24 cellular contexts compared by ENCODE assay signal in the genomic region with DNA sequence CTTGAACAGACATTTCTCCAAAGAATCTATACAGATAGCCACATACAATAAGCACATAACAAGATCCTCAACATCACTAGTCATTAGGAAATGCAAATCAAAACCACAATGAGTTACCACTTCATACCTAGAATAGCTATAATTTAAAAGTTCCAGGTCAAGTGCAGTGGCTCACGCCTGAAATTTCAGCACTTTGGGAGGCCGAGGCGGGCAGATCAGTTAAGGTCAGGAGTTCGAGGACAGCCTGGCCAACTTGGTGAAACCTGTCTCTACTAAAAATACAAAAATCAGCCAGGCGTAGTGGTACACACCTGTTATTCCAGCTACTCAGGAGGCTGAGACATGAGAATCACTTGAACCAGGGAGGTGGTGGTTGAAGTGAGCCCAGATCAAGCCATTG. TPM values are rescaled to one million over a fixed set of nuclear protein-coding genes. Genes with fewer than 3 reads are reported as not detected.
DNase-seq lines count a peak whose midpoint lies in the region; ATAC-seq, FAIRE-seq and TF ChIP-seq lines count a peak whose summit lies in the region.
"Had no signal": no experiment of that assay in that cellular context is flagged by ENCODE, and none has a peak within 500 bp of the region (broad histone marks: within the 10 kb centered on the region; RNA-seq: fewer than 3 reads in every experiment).

No MANE protein-coding gene starts in this region.

- H3K4me2 ChIP-seq in OCI-LY7 (ENCODE audit: low read length): peak overlapping the region; percentile 52
- no peak overlapping the region for H3K4me2 ChIP-seq in neuronal stem cell (ENCODE audit: insufficient read depth, low read length, poor library complexity, severe bottlenecking)

- TF ChIP-seq CTCF in GM12865 (IDR thresholded peaks at IDR 0.05; ENCODE audit: insufficient read depth, low read depth, low read length, missing control alignments): no peak
- TF ChIP-seq CTCF in OCI-LY7 (conservative IDR thresholded peaks at IDR 0.05; ENCODE audit: low read length): no peak

- H3K27ac ChIP-seq in OCI-LY7 (ENCODE audit: low read depth, low read length, poor library complexity, severe bottlenecking) (peak overlapping the region; percentile 20), neuronal stem cell (replicated peaks; ENCODE audit: low read length) (no peak overlapping the region)
- H3K27ac ChIP-seq: SJCRH30 had no signal

- CTCF ChIA-PET in OCI-LY7 (lab: Charles Lee; ENCODE audit: unreplicated experiment): no interaction called here

- H3K18ac ChIP-seq in neuronal stem cell (ENCODE audit: low read length): no peak overlapping the region

- no peaks in the 10 kb centered on the region for H3K9me2 ChIP-seq in OCI-LY7 (ENCODE audit: insufficient read depth, low read length)

- peaks cover 2% of the 10 kb centered on the region; the same call in 1 of the 2 replicates for H4K20me1 ChIP-seq in OCI-LY7 (ENCODE audit: insufficient read depth, low read length)

- no peak overlapping the region for H3K14ac ChIP-seq in neuronal stem cell (ENCODE audit: low read length)

- H2BK15ac ChIP-seq in neuronal stem cell (ENCODE audit: low read length): no peak overlapping the region

- H3K4me1 ChIP-seq in OCI-LY7 (ENCODE audit: insufficient read depth, low read length, poor library complexity, severe bottlenecking) (peaks cover 16% of the 10 kb centered on the region), neuronal stem cell (ENCODE audit: control insufficient read depth in 2 of 2, insufficient read depth in 1 of 2, low read depth in 1 of 2, low read length in 2 of 2) (no peaks in the 10 kb centered on the region)
- H3K4me1 ChIP-seq: SJCRH30 had no signal

- no peak for FAIRE-seq in RCC 7860 (lab: Jason Lieb, UNC)
- FAIRE-seq: H54, HepG2 had no signal

- no peak overlapping the region for H3K4me3 ChIP-seq in GM12865 (ENCODE audit: low read depth, low read length)
- peak overlapping the region; percentile 6 for H3K4me3 ChIP-seq in OCI-LY7 (ENCODE audit: low read depth, low read length, poor library complexity, severe bottlenecking)
- no peak overlapping the region for H3K4me3 ChIP-seq in neuronal stem cell (ENCODE audit: low read length in 2 of 2)
- H3K4me3 ChIP-seq: SJCRH30 had no signal

- no peak overlapping the region for H2AFZ ChIP-seq in OCI-LY7 (ENCODE audit: low read length)
- no peak overlapping the region for H2AFZ ChIP-seq in neuronal stem cell (ENCODE audit: low read length)

- H2AK5ac ChIP-seq in neuronal stem cell (ENCODE audit: low read depth, low read length): no peak overlapping the region

- DNase-seq in GM12865 (ENCODE audit: low read depth) (peak; percentile 65), OCI-LY7 (ENCODE audit: low spot score) (peak; percentile 30), neuronal stem cell (ENCODE audit: low spot score) (no peak), NCI-H1436 (lab: John Stamatoyannopoulos, UW) (no peak), 8988T (no peak), RCC 7860 (ENCODE audit: low spot score) (no peak)
- no peak for DNase-seq in stimulated activated CD4-positive, alpha-beta T cell treated with anti-CD3 and anti-CD28 coated beads, Interleukin-4, amount 100 ng/mL, for 4 hours
- DNase-seq: Calu3; DMS153; DND-41; Kasumi-1; NCI-H1105; NCI-H146; NCI-H1930; NCI-H2107; NCI-H524 treated with DMSO at 0.1 percent for 48 hours; NCI-H774; NK-92 treated with Interleukin-12 subunit alpha and Interleukin-12 subunit beta, amount 100 ng/mL, for 24 hours; SJCRH30 had no signal

- H3K79me2 ChIP-seq in OCI-LY7 (ENCODE audit: insufficient read depth, low read depth, low read length): peaks cover 31% of the 10 kb centered on the region

- H4K91ac ChIP-seq in neuronal stem cell (ENCODE audit: low read depth, low read length, poor library complexity): no peak overlapping the region

- ATAC-seq in GM21390 (IDR thresholded peaks at IDR 0.05; ENCODE audit: unreplicated experiment): peak; percentile 55
- ATAC-seq: HepG2, Panc1, SK-N-SH treated with all-trans-retinoic acid at 6 μM for 48 hours had no signal

- WGBS in neuronal stem cell (ENCODE audit: extremely low coverage in 2 of 2, insufficient read length in 2 of 2, insufficient replicate concordance in 1 of 2), 2 donors: no CpG with 5 or more reads among the region's 5 CpGs

- H4K8ac ChIP-seq in neuronal stem cell (ENCODE audit: low read depth, low read length): no peak overlapping the region

- no TSS peak for BruUV-seq in OCI-LY7 (replicated peaks; lab: Mats Ljungman, UMichigan)

- no peak overlapping the region for H2BK5ac ChIP-seq in neuronal stem cell (ENCODE audit: low read length)

- H3K79me1 ChIP-seq in neuronal stem cell (ENCODE audit: low read depth, low read length): peaks cover 3% of the 10 kb centered on the region

- H3K23ac ChIP-seq in neuronal stem cell (ENCODE audit: low read depth, low read length, poor library complexity): no peak overlapping the region

- peak overlapping the region; percentile 44 for H3K9ac ChIP-seq in neuronal stem cell (ENCODE audit: low read depth, low read length, poor library complexity)

- H3K9me3 ChIP-seq in OCI-LY7 (ENCODE audit: low read length) (no peaks in the 10 kb centered on the region), neuronal stem cell (replicated peaks in 1 of 2; ENCODE audit: control insufficient read depth in 2 of 2, insufficient read depth in 1 of 2, low read depth in 1 of 2, low read length in 2 of 2) (no peaks in the 10 kb centered on the region)
- H3K9me3 ChIP-seq: SJCRH30 had no signal

- no peak overlapping the region for H2BK12ac ChIP-seq in neuronal stem cell (ENCODE audit: low read length)

- intact Hi-C loops in OCI-LY7 (cut with micrococcal nuclease; ENCODE audit: unreplicated experiment): no loop called here

- no peak overlapping the region for H2BK120ac ChIP-seq in neuronal stem cell (ENCODE audit: low read depth, low read length)

- POLR2A ChIA-PET in OCI-LY7 (lab: Charles Lee): interaction anchor here (0.8 to 1.0 kb wide), 3 partner anchors 8 to 25 kb away, joined by 3 read pairs; a partner anchor contains a TSS

- H3K27me3 ChIP-seq in neuronal stem cell (ENCODE audit: control insufficient read depth in 3 of 3, insufficient read depth in 3 of 3, low read depth in 1 of 3, low read length in 3 of 3): peaks cover 0 to 1% (median 0%) of the 10 kb centered on the region in 3 experiments
- H3K27me3 ChIP-seq: SJCRH30 had no signal

- H3K36me3 ChIP-seq in OCI-LY7 (ENCODE audit: insufficient read depth, low read length) (peaks cover 41% of the 10 kb centered on the region), neuronal stem cell (replicated peaks in 1 of 2; ENCODE audit: control insufficient read depth in 2 of 2, insufficient read depth in 2 of 2, low read length in 2 of 2) (peaks cover 0 to 5% of the 10 kb centered on the region in 2 donors)
- H3K36me3 ChIP-seq: SJCRH30 had no signal

- H3K4ac ChIP-seq in neuronal stem cell (ENCODE audit: low read length): no peak overlapping the region

RNA-seq across cellular contexts. Expression of a gene that starts 19.9 kb away (rescaled TPM):
- 6.7 and 12.3 TPM in 2 replicates for total RNA-seq in OCI-LY7 (2014; rRNA removed; shearing (Covaris generic))
- 20.0 and 21.4 TPM in 2 replicates for total RNA-seq in OCI-LY7 (2022)
- 8.8 TPM for polyA plus RNA-seq in neuronal stem cell (2013, experiment 1 of 2)
- 8.8 TPM for polyA plus RNA-seq in neuronal stem cell (2013, experiment 2 of 2)

RNA-seq across cellular contexts. Expression of a gene that starts 20.2 kb away (rescaled TPM):
- total RNA-seq in OCI-LY7 (2014; rRNA removed; shearing (Covaris generic)): 0.28 and 0.76 TPM in 2 replicates
- total RNA-seq in OCI-LY7 (2022): 0.68 and 0.91 TPM in 2 replicates
- polyA plus RNA-seq in neuronal stem cell (2013, experiment 1 of 2): 1.1 TPM
- 1.2 TPM for polyA plus RNA-seq in neuronal stem cell (2013, experiment 2 of 2)

RNA-seq across cellular contexts. Expression of a gene that starts 55.6 kb away (rescaled TPM):
- total RNA-seq in OCI-LY7 (2014; rRNA removed; shearing (Covaris generic)): 52.9 and 66.3 TPM in 2 replicates
- total RNA-seq in OCI-LY7 (2022): 38.8 and 39.5 TPM in 2 replicates
- polyA plus RNA-seq in neuronal stem cell (2013, experiment 1 of 2): 27.9 TPM
- polyA plus RNA-seq in neuronal stem cell (2013, experiment 2 of 2): 27.7 TPM

Comparison
In these comparisons a context has a peak if more than half of its experiments do, and no peak if none do; other contexts are left out.
1. DNase-seq: peak in GM12865 (single experiment) and OCI-LY7 (single experiment); none in neuronal stem cell (single experiment), NCI-H1436 (single experiment), 8988T (single experiment), stimulated activated CD4-positive, alpha-beta T cell treated with anti-CD3 and anti-CD28 coated beads, Interleukin-4, amount 100 ng/mL, for 4 hours (0 of 2) and RCC 7860 (single experiment).